ENCODE assay signal across 8 cellular contexts in genomic region chr2:70140978-70141753, GRCh38. TPM values are rescaled to one million over a fixed set of nuclear protein-coding genes. Genes with fewer than 3 reads are reported as not detected.
DNase-seq lines count a peak whose midpoint lies in the region; ATAC-seq, FAIRE-seq and TF ChIP-seq lines count a peak whose summit lies in the region.

No MANE protein-coding gene starts in this region.

- ATAC-seq in DND-41 (ENCODE audit: insufficient read depth, low read depth) (0 out of 3 replicates have a peak, but pooled peaks have one; percentile 13), GM21390 (IDR thresholded peaks at IDR 0.05; ENCODE audit: unreplicated experiment) (peak; percentile 41)

- H4K20me1 ChIP-seq in DND-41 (ENCODE audit: insufficient read depth, low read length) (no peaks in the 10 kb centered on the region), keratinocyte (ENCODE audit: control insufficient read depth, extremely low read depth, insufficient read depth, low read length) (no peaks in the 10 kb centered on the region)

- H3K27me3 ChIP-seq in DND-41 (ENCODE audit: insufficient read depth, low read length, poor library complexity) (no peaks in the 10 kb centered on the region), keratinocyte (ENCODE audit: control insufficient read depth, extremely low read depth, insufficient read depth, low read length) (no peaks in the 10 kb centered on the region)

- H3K27ac ChIP-seq in DND-41 (ENCODE audit: low read length), result peak overlapping the region; percentile 90
- H3K27ac ChIP-seq in keratinocyte (ENCODE audit: control insufficient read depth, insufficient read depth, low read length), result peak overlapping the region; percentile 100

- in situ Hi-C loops in KBM-7 (cut with MboI; ENCODE audit: low pct_unique_long_range_greater_than_20kb, low sequenced_read_pairs), result no loop called here

- H3K9me1 ChIP-seq in keratinocyte (ENCODE audit: control insufficient read depth, extremely low read depth, insufficient read depth, low read length), result no peaks in the 10 kb centered on the region

- H3K4me3 Mint-ChIP-seq in MCF 10A (ENCODE audit: unreplicated experiment), result peak overlapping the region; percentile 76

- TF ChIP-seq CTCF in DND-41 (IDR thresholded peaks at IDR 0.05; ENCODE audit: borderline replicate concordance, extremely low read depth, low read length, poor library complexity, severe bottlenecking) (peak; percentile 63), MCF 10A (IDR thresholded peaks at IDR 0.05; ENCODE audit: unreplicated experiment) (peak; percentile 29), keratinocyte (optimal IDR thresholded peaks at IDR 0.05 in 1 of 3, IDR thresholded peaks at IDR 0.05 in 1 of 3, conservative IDR thresholded peaks at IDR 0.05 in 1 of 3; ENCODE audit: extremely low read depth in 1 of 3, insufficient read depth in 2 of 3, low read length in 3 of 3) (peak; percentile 42 to 82 (median 60))

- intact Hi-C loops in MCF 10A (cut with micrococcal nuclease), result loop anchor here (5.0 kb wide), 4 partner anchors 69 to 419 kb away; partner anchors contain the start of genes ANXA4 and SNRPG

- H3K9me3 ChIP-seq in DND-41 (ENCODE audit: insufficient read depth, low read length, severe bottlenecking), result no peaks in the 10 kb centered on the region
- no peaks in the 10 kb centered on the region for H3K9me3 ChIP-seq in keratinocyte (ENCODE audit: control insufficient read depth, low read depth, low read length)

- CTCF ChIA-PET in MCF 10A (lab: Yijun Ruan, JAX), result interaction anchor here (0.5 to 1.0 kb wide), 3 partner anchors 72 to 383 kb away, joined by 3 read pairs; no protein-coding TSS in a partner anchor

- H3K4me1 ChIP-seq in DND-41 (ENCODE audit: insufficient read depth, low read length) (peaks cover 43% of the 10 kb centered on the region), keratinocyte (ENCODE audit: control insufficient read depth, extremely low read depth, insufficient read depth, low read length) (peaks cover 26% of the 10 kb centered on the region)

- H3K27ac Mint-ChIP-seq in MCF 10A (ENCODE audit: low read depth, unreplicated experiment), result peak overlapping the region; percentile 89

- H3K4me3 ChIP-seq in DND-41 (ENCODE audit: low read depth in 1 of 2, low read length in 2 of 2) (peak overlapping the region; percentile 9 to 55; a peak in 3 of 4 replicates), keratinocyte (ENCODE audit: control insufficient read depth in 2 of 3, extremely low read depth in 1 of 3, insufficient read depth in 2 of 3, low read depth in 1 of 3, low read length in 3 of 3) (peak overlapping the region; percentile 42 to 73 (median 70))

- DNase-seq in DND-41 (peak; percentile 53), KBM-7 (peak; percentile 70), SKM-1 (lab: John Stamatoyannopoulos, UW; ENCODE audit: unreplicated experiment) (peak; percentile 38), MCF 10A (ENCODE audit: unreplicated experiment) (peak; percentile 33), keratinocyte (ENCODE audit: low read depth, low spot score) (peak; percentile 98), inferior parietal cortex (ENCODE audit: extremely low spot score) (no peak)
- peak; percentile 77 for DNase-seq in stimulated activated CD4-positive, alpha-beta T cell treated with anti-CD3 and anti-CD28 coated beads, Interleukin-1b, Interleukin-23, amount 100 ng/mL, for 48 hours

- FAIRE-seq in keratinocyte (lab: Jason Lieb, UNC), result peak; percentile 65

- peak overlapping the region; percentile 95 for H3K9ac ChIP-seq in DND-41 (ENCODE audit: low read depth, low read length)
- H3K9ac ChIP-seq in keratinocyte (ENCODE audit: control insufficient read depth, extremely low read depth, insufficient read depth, low read length), result peak overlapping the region; percentile 98

- BruUV-seq in MCF 10A (replicated peaks; lab: Mats Ljungman, UMichigan), result no TSS peak

- H2AFZ ChIP-seq in DND-41 (ENCODE audit: low read depth, low read length) (peak overlapping the region; percentile 73), keratinocyte (ENCODE audit: control insufficient read depth, low read length) (no peak overlapping the region)

- peaks cover 6% of the 10 kb centered on the region for H3K9me3 Mint-ChIP-seq in MCF 10A (ENCODE audit: unreplicated experiment)

- H3K4me1 Mint-ChIP-seq in MCF 10A (ENCODE audit: insufficient read depth, unreplicated experiment), result peaks cover 33% of the 10 kb centered on the region

- peaks cover 15% of the 10 kb centered on the region for H3K79me2 ChIP-seq in DND-41 (ENCODE audit: insufficient read depth, low read length)
- H3K79me2 ChIP-seq in keratinocyte (ENCODE audit: control insufficient read depth, insufficient read depth, low read length), result no peaks in the 10 kb centered on the region

- POLR2A ChIA-PET in MCF 10A (lab: Yijun Ruan, JAX), result interaction anchor here (0.5 to 16.1 kb wide), 8 partner anchors 8 to 227 kb away, joined by 3 to 328 read pairs (median 24); partner anchors contain the start of genes MXD1, PCBP1 and TIA1

- no peaks in the 10 kb centered on the region for H3K36me3 Mint-ChIP-seq in MCF 10A (ENCODE audit: insufficient read depth, unreplicated experiment)

- dilution Hi-C loops in keratinocyte (cut with MboI; ENCODE audit: extremely low pct_ligation_motif_present, low sequenced_read_pairs), result no loop called here

- H3K36me3 ChIP-seq in DND-41 (ENCODE audit: insufficient read depth, low read length) (no peaks in the 10 kb centered on the region), keratinocyte (ENCODE audit: control insufficient read depth in 2 of 2, extremely low read depth in 1 of 2, insufficient read depth in 2 of 2, low read length in 2 of 2) (no peaks in the 10 kb centered on the region)

- H3K4me2 ChIP-seq in DND-41 (ENCODE audit: insufficient read depth, low read length), result peak overlapping the region; percentile 74
- peak overlapping the region; percentile 97 for H3K4me2 ChIP-seq in keratinocyte (ENCODE audit: control insufficient read depth, extremely low read depth, insufficient read depth, low read depth, low read length)

- H3K27me3 Mint-ChIP-seq in MCF 10A (ENCODE audit: insufficient read depth, unreplicated experiment), result no peaks in the 10 kb centered on the region

RNA-seq across cellular contexts. Expression of gene C2orf42, which starts 49.7 kb away (rescaled TPM):
- total RNA-seq in MCF 10A (2022), result 17.6 and 28.5 TPM in 2 replicates
- 9.3 to 10.3 TPM (median 9.3 TPM) in 3 replicates for polyA plus RNA-seq in keratinocyte
- 5.0 TPM for polyA plus RNA-seq in keratinocyte (2011; ENCODE audit: low read depth)
- polyA plus RNA-seq in keratinocyte (2011; cell fraction: cytosol; rRNA removed), result 7.0 and 9.4 TPM in 2 replicates
- 10.9 and 11.0 TPM in 2 replicates for polyA plus RNA-seq in keratinocyte (2011; cell fraction: nucleus; rRNA removed)
- polyA plus RNA-seq in keratinocyte (2012; ENCODE audit: low replicate concordance), result 8.9 and 9.8 TPM in 2 replicates
- 17.1 to 43.4 TPM (median 36.4 TPM) in 3 replicates for polyA minus RNA-seq in keratinocyte
- 11.7 TPM for polyA minus RNA-seq in keratinocyte (2011; cell fraction: cytosol; rRNA and poly(A)+ RNA removed)
- 10.3 and 11.9 TPM in 2 replicates for polyA minus RNA-seq in keratinocyte (2011; cell fraction: nucleus; rRNA and poly(A)+ RNA removed)

RNA-seq across cellular contexts. Expression of gene PCBP1, which starts 53.9 kb away (rescaled TPM):
- 259 and 277 TPM in 2 replicates for total RNA-seq in MCF 10A (2022)
- polyA plus RNA-seq in keratinocyte, result 65.9 to 151 TPM (median 86.8 TPM) in 3 replicates
- 68.6 TPM for polyA plus RNA-seq in keratinocyte (2011; ENCODE audit: low read depth)
- polyA plus RNA-seq in keratinocyte (2011; cell fraction: cytosol; rRNA removed), result 118 and 127 TPM in 2 replicates
- polyA plus RNA-seq in keratinocyte (2011; cell fraction: nucleus; rRNA removed), result 99.3 and 116 TPM in 2 replicates
- 234 and 283 TPM in 2 replicates for polyA plus RNA-seq in keratinocyte (2012; ENCODE audit: low replicate concordance)
- 57.8 to 120 TPM (median 62.8 TPM) in 3 replicates for polyA minus RNA-seq in keratinocyte
- 93.2 TPM for polyA minus RNA-seq in keratinocyte (2011; cell fraction: cytosol; rRNA and poly(A)+ RNA removed)
- 30.5 and 40.4 TPM in 2 replicates for polyA minus RNA-seq in keratinocyte (2011; cell fraction: nucleus; rRNA and poly(A)+ RNA removed)
